ENCODE assay signal across 8 cellular contexts in genomic region chr22:43015677-43016042, GRCh38. TPM values are rescaled to one million over a fixed set of nuclear protein-coding genes. Genes with fewer than 3 reads are reported as not detected.
DNase-seq lines count a peak whose midpoint lies in the region; ATAC-seq and TF ChIP-seq lines count a peak whose summit lies in the region.

No MANE protein-coding gene starts in this region.

- in situ Hi-C loops in mammary epithelial cell (cut with MboI; ENCODE audit: low sequenced_read_pairs in 2 of 2): no loop called here

- CTCF ChIA-PET in A673 (lab: Charles Lee) (interaction anchor here (0.7 kb wide), 1 partner anchor 76 kb away, joined by 3 read pairs; no protein-coding TSS in a partner anchor), mammary epithelial cell (lab: Charles Lee; ENCODE audit: low non-redundant PET) (no interaction called here)

- H4K20me1 ChIP-seq in mammary epithelial cell (ENCODE audit: insufficient read depth, low read length): no peaks in the 10 kb centered on the region

- BruUV-seq in A673 (replicated peaks; lab: Mats Ljungman, UMichigan): TSS peak; percentile 94
- BruUV-seq in mammary epithelial cell (replicated peaks; lab: Mats Ljungman, UMichigan): TSS peak; percentile 95

- H2AFZ ChIP-seq in mammary epithelial cell (ENCODE audit: low read depth, low read length): peak overlapping the region; percentile 71

- no peak overlapping the region for H3K9ac ChIP-seq in mammary epithelial cell (ENCODE audit: insufficient read depth, low read length)

- WGBS in mammary epithelial cell (ENCODE audit: low coverage, missing lambda C conversion rate): 3% methylated on average over 5 of the region's 5 CpGs

- peaks cover 10% of the 10 kb centered on the region for H3K4me1 ChIP-seq in A673 (ENCODE audit: insufficient read depth, low read length, poor library complexity, severe bottlenecking)
- peaks cover 26% of the 10 kb centered on the region for H3K4me1 ChIP-seq in mammary epithelial cell (ENCODE audit: insufficient read depth, low read length)
- H3K4me1 ChIP-seq in mucosa of descending colon (ENCODE audit: low read depth): peaks cover 43% of the 10 kb centered on the region

- ATAC-seq in mucosa of descending colon (peak; percentile 4), GM18511 (IDR thresholded peaks at IDR 0.05; ENCODE audit: unreplicated experiment) (no peak)

- peak overlapping the region; percentile 97 for H3K4me2 ChIP-seq in mammary epithelial cell (ENCODE audit: insufficient read depth, low read depth, low read length)

- POLR2A ChIA-PET in A673 (lab: Charles Lee; ENCODE audit: low non-redundant PET): no interaction called here

- DNase-seq in A673 (ENCODE audit: low spot score) (no peak), HFF-Myc (ENCODE audit: extremely low read depth, low read depth) (no peak), mammary epithelial cell (no peak), mucosa of descending colon (no peak), RPMI8226 (no peak), substantia nigra (lab: John Stamatoyannopoulos, UW) (no peak), NCI-H524 treated with DMSO at 0.1 percent for 48 hours (lab: John Stamatoyannopoulos, UW) (no peak)

- no peaks in the 10 kb centered on the region for H3K27me3 ChIP-seq in A673 (replicated peaks; ENCODE audit: insufficient read depth, low read depth, low read length, poor library complexity)
- H3K27me3 ChIP-seq in mammary epithelial cell (ENCODE audit: insufficient read depth, low read length): no peaks in the 10 kb centered on the region

- H3K79me2 ChIP-seq in mammary epithelial cell (ENCODE audit: insufficient read depth, low read length): peaks cover 43% of the 10 kb centered on the region

- H3K9me3 ChIP-seq in A673 (ENCODE audit: low read depth, low read length, poor library complexity, severe bottlenecking) (no peaks in the 10 kb centered on the region), mammary epithelial cell (replicated peaks; ENCODE audit: insufficient read depth, low read length) (no peaks in the 10 kb centered on the region), mucosa of descending colon (no peaks in the 10 kb centered on the region)

- dilution Hi-C loops in mammary epithelial cell (cut with HindIII; ENCODE audit: low sequenced_read_pairs): no loop called here

- intact Hi-C loops in A673 (cut with micrococcal nuclease; ENCODE audit: unreplicated experiment) (no loop called here), mammary epithelial cell (cut with micrococcal nuclease) (loop anchor here (1.0 to 5.0 kb wide), 2 partner anchors 25 to 83 kb away; no protein-coding TSS in a partner anchor), mucosa of descending colon (cut with DNase I, micrococcal nuclease) (no loop called here)

- H3K27ac ChIP-seq in A673 (ENCODE audit: low read depth, low read length, poor library complexity, severe bottlenecking) (peak overlapping the region; percentile 41), mammary epithelial cell (ENCODE audit: insufficient read depth, low read depth, low read length) (no peak overlapping the region), substantia nigra (ENCODE audit: low read depth, low read length, poor library complexity, severe bottlenecking) (no peak overlapping the region)

- H3K4me3 ChIP-seq in A673 (ENCODE audit: low read depth, low read length, poor library complexity, severe bottlenecking) (peak overlapping the region; percentile 86), HFF-Myc (replicated peaks; ENCODE audit: low read depth, low read length) (peak overlapping the region; percentile 61), mammary epithelial cell (replicated peaks in 1 of 3; ENCODE audit: insufficient read depth in 1 of 3, low read depth in 2 of 3, low read length in 3 of 3) (peak overlapping the region; percentile 62 to 86 (median 81)), mucosa of descending colon (peak overlapping the region; percentile 61)

- H3K36me3 ChIP-seq in A673 (ENCODE audit: insufficient read depth, low read length, poor library complexity, severe bottlenecking): no peaks in the 10 kb centered on the region
- no peaks in the 10 kb centered on the region for H3K36me3 ChIP-seq in mammary epithelial cell (ENCODE audit: insufficient read depth, low read length)
- no peaks in the 10 kb centered on the region for H3K36me3 ChIP-seq in mucosa of descending colon (ENCODE audit: low read depth)

- TF ChIP-seq CTCF in A673 (conservative IDR thresholded peaks at IDR 0.05; ENCODE audit: low read depth, low read length) (no peak), HFF-Myc (IDR thresholded peaks at IDR 0.05; ENCODE audit: low read depth, low read length, missing control alignments) (no peak), mammary epithelial cell (conservative IDR thresholded peaks at IDR 0.05 in 1 of 2, IDR thresholded peaks at IDR 0.05 in 1 of 2; ENCODE audit: extremely low read depth in 1 of 2, insufficient read depth in 1 of 2, low read depth in 1 of 2, low read length in 2 of 2) (no peak), mucosa of descending colon (IDR thresholded peaks at IDR 0.05) (no peak)

RNA-seq across cellular contexts. Expression of gene PACSIN2, which starts 0.7 kb away (rescaled TPM):
- total RNA-seq in A673 (2021): 51.8 and 57.2 TPM in 2 replicates
- 10 to 100 TPM; 69.8 to 80.0 TPM for total RNA-seq in mammary epithelial cell
- 64.2 TPM for polyA plus RNA-seq in mammary epithelial cell
- polyA minus RNA-seq in mammary epithelial cell: 37.8 TPM
- total RNA-seq in mucosa of descending colon: 100 to 1,000 TPM; 132 to 184 (median 152) TPM
